ENCODE assay signal across 14 cellular contexts in genomic region chr2:160574472-160575140, GRCh38.
DNase-seq lines count a peak whose midpoint lies in the region; ATAC-seq, FAIRE-seq and TF ChIP-seq lines count a peak whose summit lies in the region.
"Had no signal": no experiment of that assay in that cellular context is flagged by ENCODE, and none has a peak within 500 bp of the region (broad histone marks: within the 10 kb centered on the region; RNA-seq: fewer than 3 reads in every experiment).

No MANE protein-coding gene starts in this region.

- H3K27ac ChIP-seq in endothelial cell of umbilical vein (ENCODE audit: insufficient read depth, low read depth, low read length) (no peak overlapping the region), transverse colon (no peak overlapping the region)
- H3K27ac ChIP-seq: Peyer's patch had no signal

- in situ Hi-C loops in transverse colon (cut with MboI; ENCODE audit: low pct_ligation_motif_present in 1 of 4, low pct_unique_long_range_greater_than_20kb in 1 of 4, low sequenced_read_pairs in 3 of 4), result no loop called here

- no peaks in the 10 kb centered on the region for H3K36me3 ChIP-seq in endothelial cell of umbilical vein (ENCODE audit: control insufficient read depth in 2 of 2, extremely low read depth in 1 of 2, insufficient read depth in 2 of 2, low read length in 2 of 2)
- H3K36me3 ChIP-seq in transverse colon, result no peaks in the 10 kb centered on the region
- H3K36me3 ChIP-seq: Peyer's patch had no signal

- no peaks in the 10 kb centered on the region for H3K27me3 Mint-ChIP-seq in Calu3 (ENCODE audit: unreplicated experiment)
- H3K27me3 Mint-ChIP-seq in activated CD4-positive, alpha-beta memory T cell treated with anti-CD3 and anti-CD28 coated beads for 36 hours, result no peaks in the 10 kb centered on the region
- H3K27me3 Mint-ChIP-seq: activated CD4-positive, alpha-beta T cell treated with anti-CD3 and anti-CD28 coated beads, Interleukin-2, amount 10 ng/mL, durations not matched to agents 24 days and 14 days; memory B cell had no signal

- BruUV-seq in Calu3 (replicated peaks; lab: Mats Ljungman, UMichigan), result no TSS peak
- no TSS peak for BruUV-seq in endothelial cell of umbilical vein (replicated peaks; lab: Mats Ljungman, UMichigan)

- H3K36me3 Mint-ChIP-seq in Calu3 (ENCODE audit: insufficient read depth, unreplicated experiment), result no peaks in the 10 kb centered on the region
- peaks cover 3% of the 10 kb centered on the region for H3K36me3 Mint-ChIP-seq in activated CD4-positive, alpha-beta memory T cell treated with anti-CD3 and anti-CD28 coated beads for 36 hours

- TF ChIP-seq EP300 in transverse colon (IDR thresholded peaks at IDR 0.05; ENCODE audit: low read depth), result no peak

- intact Hi-C loops in Calu3 (cut with micrococcal nuclease; ENCODE audit: unreplicated experiment), result no loop called here
- intact Hi-C loops in endothelial cell of umbilical vein (cut with micrococcal nuclease), result no loop called here
- intact Hi-C loops in transverse colon (cut with DNase I; ENCODE audit: low total_unique reads), result no loop called here
- intact Hi-C loops in activated CD4-positive, alpha-beta memory T cell treated with anti-CD3 and anti-CD28 coated beads for 36 hours (cut with micrococcal nuclease), result no loop called here

- H3K27me3 ChIP-seq in endothelial cell of umbilical vein (ENCODE audit: control insufficient read depth in 2 of 2, insufficient read depth in 2 of 2, low read length in 2 of 2) (no peaks in the 10 kb centered on the region), transverse colon (no peaks in the 10 kb centered on the region)
- H3K27me3 ChIP-seq: Peyer's patch had no signal

- H3K4me1 ChIP-seq in endothelial cell of umbilical vein (ENCODE audit: control insufficient read depth, extremely low read depth, insufficient read depth, low read length) (no peaks in the 10 kb centered on the region), transverse colon (no peaks in the 10 kb centered on the region)

- H3K9me1 ChIP-seq in endothelial cell of umbilical vein (replicated peaks; ENCODE audit: control insufficient read depth, extremely low read depth, insufficient read depth, low read length), result no peaks in the 10 kb centered on the region

- no peak overlapping the region for H3K9ac ChIP-seq in endothelial cell of umbilical vein (replicated peaks; ENCODE audit: extremely low read depth, insufficient read depth, low read length)

- CTCF ChIA-PET in Calu3 (lab: Charles Lee), result interaction anchor here (0.6 kb wide), 1 partner anchor 36 kb away, joined by 3 read pairs; no protein-coding TSS in a partner anchor
- CTCF ChIA-PET in endothelial cell of umbilical vein (lab: Charles Lee), result no interaction called here
- CTCF ChIA-PET in activated CD4-positive, alpha-beta memory T cell treated with anti-CD3 and anti-CD28 coated beads for 36 hours (lab: Charles Lee), result no interaction called here

- DNase-seq in Calu3, result peak; percentile 7
- peak; percentile 86 for DNase-seq in MV-4-11 (lab: John Stamatoyannopoulos, UW)
- no peak for DNase-seq in endothelial cell of umbilical vein (ENCODE audit: low read depth, low spot score)
- DNase-seq in non-pigmented ciliary epithelial cell (ENCODE audit: low read depth), result peak; percentile 75
- DNase-seq in midbrain (lab: John Stamatoyannopoulos, UW), result no peak
- DNase-seq in transverse colon, result no peak
- DNase-seq in activated CD4-positive, alpha-beta memory T cell treated with anti-CD3 and anti-CD28 coated beads for 36 hours, result no peak
- DNase-seq: activated CD4-positive, alpha-beta T cell treated with anti-CD3 and anti-CD28 coated beads, Interleukin-2, amount 10 ng/mL, durations not matched to agents 24 days and 14 days; DMS53; H7; NCI-H1694 treated with DMSO at 0.1 percent for 48 hours; Peyer's patch had no signal

- H3K79me2 ChIP-seq in endothelial cell of umbilical vein (ENCODE audit: control insufficient read depth, insufficient read depth, low read length), result no peaks in the 10 kb centered on the region

- H3K27ac Mint-ChIP-seq in Calu3 (ENCODE audit: unreplicated experiment), result no peak overlapping the region
- H3K27ac Mint-ChIP-seq in activated CD4-positive, alpha-beta memory T cell treated with anti-CD3 and anti-CD28 coated beads for 36 hours, result no peak overlapping the region
- H3K27ac Mint-ChIP-seq: activated CD4-positive, alpha-beta T cell treated with anti-CD3 and anti-CD28 coated beads, Interleukin-2, amount 10 ng/mL, durations not matched to agents 24 days and 14 days; memory B cell had no signal

- FAIRE-seq in endothelial cell of umbilical vein (lab: Jason Lieb, UNC), result no peak

- H3K9me3 Mint-ChIP-seq in Calu3 (ENCODE audit: low read depth, unreplicated experiment), result no peaks in the 10 kb centered on the region
- H3K9me3 Mint-ChIP-seq in activated CD4-positive, alpha-beta memory T cell treated with anti-CD3 and anti-CD28 coated beads for 36 hours, result peaks cover 19% of the 10 kb centered on the region

- H3K9me3 ChIP-seq in endothelial cell of umbilical vein (replicated peaks; ENCODE audit: control insufficient read depth, insufficient read depth, low read length) (no peaks in the 10 kb centered on the region), transverse colon (no peaks in the 10 kb centered on the region)
- H3K9me3 ChIP-seq: Peyer's patch had no signal

- ATAC-seq in GM21390 (IDR thresholded peaks at IDR 0.05; ENCODE audit: unreplicated experiment), result no peak

- TF ChIP-seq CTCF in Calu3 (IDR thresholded peaks at IDR 0.05; ENCODE audit: unreplicated experiment), result no peak
- no peak for TF ChIP-seq CTCF in endothelial cell of umbilical vein (IDR thresholded peaks at IDR 0.05; ENCODE audit: extremely low read depth in 1 of 2, insufficient read depth in 1 of 2, low read depth in 1 of 2, low read length in 2 of 2)
- no peak for TF ChIP-seq CTCF in transverse colon (IDR thresholded peaks at IDR 0.05)

- no peaks in the 10 kb centered on the region for H3K4me1 Mint-ChIP-seq in Calu3 (ENCODE audit: low read depth, unreplicated experiment)
- no peaks in the 10 kb centered on the region for H3K4me1 Mint-ChIP-seq in activated CD4-positive, alpha-beta memory T cell treated with anti-CD3 and anti-CD28 coated beads for 36 hours (ENCODE audit: low read depth)
- H3K4me1 Mint-ChIP-seq: activated CD4-positive, alpha-beta T cell treated with anti-CD3 and anti-CD28 coated beads, Interleukin-2, amount 10 ng/mL, durations not matched to agents 24 days and 14 days; memory B cell had no signal

- no peak overlapping the region for H3K4me2 ChIP-seq in endothelial cell of umbilical vein (ENCODE audit: insufficient read depth, low read length)

- no peak overlapping the region for H3K4me3 Mint-ChIP-seq in Calu3 (ENCODE audit: low read depth, unreplicated experiment)
- H3K4me3 Mint-ChIP-seq in activated CD4-positive, alpha-beta memory T cell treated with anti-CD3 and anti-CD28 coated beads for 36 hours, result no peak overlapping the region
- H3K4me3 Mint-ChIP-seq: activated CD4-positive, alpha-beta T cell treated with anti-CD3 and anti-CD28 coated beads, Interleukin-2, amount 10 ng/mL, durations not matched to agents 24 days and 14 days; memory B cell had no signal

- dilution Hi-C loops in endothelial cell of umbilical vein (cut with MboI; ENCODE audit: extremely low pct_ligation_motif_present, low sequenced_read_pairs), result no loop called here

- H2AFZ ChIP-seq in endothelial cell of umbilical vein (ENCODE audit: low read depth, low read length), result no peak overlapping the region

- POLR2A ChIA-PET in endothelial cell of umbilical vein (lab: Charles Lee), result no interaction called here
- POLR2A ChIA-PET in activated CD4-positive, alpha-beta memory T cell treated with anti-CD3 and anti-CD28 coated beads for 36 hours (lab: Charles Lee), result no interaction called here

- WGBS in transverse colon (ENCODE audit: low coverage in 1 of 2), 2 donors, result 73 to 80% methylated on average over 1 of the region's 1 CpG

- H4K20me1 ChIP-seq in endothelial cell of umbilical vein (replicated peaks; ENCODE audit: control insufficient read depth, extremely low read depth, insufficient read depth, low read length), result no peaks in the 10 kb centered on the region

- H3K4me3 ChIP-seq in endothelial cell of umbilical vein (replicated peaks in 1 of 3; ENCODE audit: insufficient read depth in 1 of 3, low read depth in 1 of 3, low read length in 3 of 3) (no peak overlapping the region), transverse colon (no peak overlapping the region)
- H3K4me3 ChIP-seq: Peyer's patch had no signal

- TF ChIP-seq POLR2A in endothelial cell of umbilical vein (IDR thresholded peaks at IDR 0.05; ENCODE audit: low read depth, low read length), result no peak
- TF ChIP-seq POLR2A in transverse colon (IDR thresholded peaks at IDR 0.05), result no peak

TF ChIP-seq in endothelial cell of umbilical vein, 7 proteins besides CTCF, POLR2A, EP300 and RAD21:
- TF ChIP-seq FOS (IDR thresholded peaks at IDR 0.05; ENCODE audit: borderline replicate concordance, insufficient read depth, low read length) (peak; percentile 45), MYC (IDR thresholded peaks at IDR 0.05; ENCODE audit: low read depth, low read length) (no peak)

Comparison
In these comparisons a context has a peak if more than half of its experiments do, and no peak if none do; other contexts are left out.
1. DNase-seq: peak in Calu3 (single experiment), MV-4-11 (single experiment) and non-pigmented ciliary epithelial cell (single experiment); none in endothelial cell of umbilical vein (single experiment), midbrain (single experiment), transverse colon (single experiment) and activated CD4-positive, alpha-beta memory T cell treated with anti-CD3 and anti-CD28 coated beads for 36 hours (single experiment).